ENCODE assay signal across 1 cellular context in the genomic region with DNA sequence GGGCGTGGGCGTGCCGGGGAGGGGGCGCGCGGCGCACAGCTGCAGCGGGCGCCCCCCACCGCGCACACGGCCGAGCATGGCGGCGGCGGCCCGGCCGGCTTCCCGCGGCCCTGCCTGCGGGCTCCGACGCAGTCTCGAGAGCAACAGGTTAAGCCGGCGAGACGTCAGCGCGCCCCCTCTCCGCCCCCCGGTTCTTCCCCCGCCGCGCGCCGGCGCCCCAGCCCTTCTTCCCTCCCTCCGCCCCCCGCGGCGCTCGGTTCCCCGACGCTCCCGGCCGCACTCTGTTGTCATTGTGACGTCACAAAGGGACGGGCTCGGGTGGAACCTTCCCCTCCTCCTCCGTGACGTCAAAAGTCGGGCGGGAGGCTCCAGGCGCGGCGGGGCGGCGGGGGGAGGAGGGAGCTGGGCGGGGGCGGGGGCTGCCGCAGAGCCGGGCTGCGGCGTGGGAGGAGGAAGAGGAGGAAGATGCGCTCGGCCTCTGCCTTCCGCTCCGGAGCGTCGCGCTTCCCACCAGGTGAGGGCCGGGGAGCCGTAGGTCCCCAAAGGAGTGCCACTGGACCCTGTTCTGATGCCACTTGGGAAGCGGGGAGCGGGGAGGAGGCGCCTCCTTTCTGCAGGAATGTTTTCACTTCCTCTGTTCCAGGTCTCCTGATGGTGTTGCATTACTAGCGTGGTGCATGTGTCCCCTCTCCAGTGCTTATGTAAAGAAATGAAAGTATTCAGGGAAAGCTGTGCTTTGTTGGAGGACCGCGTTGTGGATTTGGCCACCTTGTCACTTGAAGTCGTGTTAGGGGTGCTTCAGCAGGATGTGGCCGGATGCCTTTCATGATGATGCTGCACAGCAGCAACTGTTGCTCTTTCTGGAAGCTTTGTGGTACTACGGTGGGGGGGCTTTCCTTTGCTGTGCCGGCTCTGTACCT.
A peak's percentile ranks its signal among the peaks of the same experiment; 100 is the strongest.
TF ChIP-seq lines count a peak whose summit lies in the region.

No MANE protein-coding gene starts in this region.

TF ChIP-seq in HepG2, 621 proteins besides CTCF, POLR2A, EP300 and RAD21 (continued from another document and continues in another):
- no peak for TF ChIP-seq HNRNPH1 (optimal IDR thresholded peaks at IDR 0.05; ENCODE audit: low read depth, low read length)
- TF ChIP-seq ZNF570 (CRISPR knock-in tag; IDR thresholded peaks at IDR 0.05; ENCODE audit: borderline replicate concordance), result no peak
- no peak for TF ChIP-seq ZNF530 (CRISPR knock-in tag; IDR thresholded peaks at IDR 0.05; ENCODE audit: low read depth)
- TF ChIP-seq, protein P1, sequence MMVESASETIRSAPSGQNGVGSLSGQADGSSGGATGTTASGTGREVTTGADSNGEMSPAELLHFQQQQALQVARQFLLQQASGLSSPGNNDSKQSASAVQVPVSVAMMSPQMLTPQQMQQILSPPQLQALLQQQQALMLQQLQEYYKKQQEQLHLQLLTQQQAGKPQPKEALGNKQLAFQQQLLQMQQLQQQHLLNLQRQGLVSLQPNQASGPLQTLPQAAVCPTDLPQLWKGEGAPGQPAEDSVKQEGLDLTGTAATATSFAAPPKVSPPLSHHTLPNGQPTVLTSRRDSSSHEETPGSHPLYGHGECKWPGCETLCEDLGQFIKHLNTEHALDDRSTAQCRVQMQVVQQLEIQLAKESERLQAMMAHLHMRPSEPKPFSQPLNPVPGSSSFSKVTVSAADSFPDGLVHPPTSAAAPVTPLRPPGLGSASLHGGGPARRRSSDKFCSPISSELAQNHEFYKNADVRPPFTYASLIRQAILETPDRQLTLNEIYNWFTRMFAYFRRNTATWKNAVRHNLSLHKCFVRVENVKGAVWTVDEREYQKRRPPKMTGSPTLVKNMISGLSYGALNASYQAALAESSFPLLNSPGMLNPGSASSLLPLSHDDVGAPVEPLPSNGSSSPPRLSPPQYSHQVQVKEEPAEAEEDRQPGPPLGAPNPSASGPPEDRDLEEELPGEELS (CRISPR knock-in tag; IDR thresholded peaks at IDR 0.05), result no peak
- TF ChIP-seq, protein P2, sequence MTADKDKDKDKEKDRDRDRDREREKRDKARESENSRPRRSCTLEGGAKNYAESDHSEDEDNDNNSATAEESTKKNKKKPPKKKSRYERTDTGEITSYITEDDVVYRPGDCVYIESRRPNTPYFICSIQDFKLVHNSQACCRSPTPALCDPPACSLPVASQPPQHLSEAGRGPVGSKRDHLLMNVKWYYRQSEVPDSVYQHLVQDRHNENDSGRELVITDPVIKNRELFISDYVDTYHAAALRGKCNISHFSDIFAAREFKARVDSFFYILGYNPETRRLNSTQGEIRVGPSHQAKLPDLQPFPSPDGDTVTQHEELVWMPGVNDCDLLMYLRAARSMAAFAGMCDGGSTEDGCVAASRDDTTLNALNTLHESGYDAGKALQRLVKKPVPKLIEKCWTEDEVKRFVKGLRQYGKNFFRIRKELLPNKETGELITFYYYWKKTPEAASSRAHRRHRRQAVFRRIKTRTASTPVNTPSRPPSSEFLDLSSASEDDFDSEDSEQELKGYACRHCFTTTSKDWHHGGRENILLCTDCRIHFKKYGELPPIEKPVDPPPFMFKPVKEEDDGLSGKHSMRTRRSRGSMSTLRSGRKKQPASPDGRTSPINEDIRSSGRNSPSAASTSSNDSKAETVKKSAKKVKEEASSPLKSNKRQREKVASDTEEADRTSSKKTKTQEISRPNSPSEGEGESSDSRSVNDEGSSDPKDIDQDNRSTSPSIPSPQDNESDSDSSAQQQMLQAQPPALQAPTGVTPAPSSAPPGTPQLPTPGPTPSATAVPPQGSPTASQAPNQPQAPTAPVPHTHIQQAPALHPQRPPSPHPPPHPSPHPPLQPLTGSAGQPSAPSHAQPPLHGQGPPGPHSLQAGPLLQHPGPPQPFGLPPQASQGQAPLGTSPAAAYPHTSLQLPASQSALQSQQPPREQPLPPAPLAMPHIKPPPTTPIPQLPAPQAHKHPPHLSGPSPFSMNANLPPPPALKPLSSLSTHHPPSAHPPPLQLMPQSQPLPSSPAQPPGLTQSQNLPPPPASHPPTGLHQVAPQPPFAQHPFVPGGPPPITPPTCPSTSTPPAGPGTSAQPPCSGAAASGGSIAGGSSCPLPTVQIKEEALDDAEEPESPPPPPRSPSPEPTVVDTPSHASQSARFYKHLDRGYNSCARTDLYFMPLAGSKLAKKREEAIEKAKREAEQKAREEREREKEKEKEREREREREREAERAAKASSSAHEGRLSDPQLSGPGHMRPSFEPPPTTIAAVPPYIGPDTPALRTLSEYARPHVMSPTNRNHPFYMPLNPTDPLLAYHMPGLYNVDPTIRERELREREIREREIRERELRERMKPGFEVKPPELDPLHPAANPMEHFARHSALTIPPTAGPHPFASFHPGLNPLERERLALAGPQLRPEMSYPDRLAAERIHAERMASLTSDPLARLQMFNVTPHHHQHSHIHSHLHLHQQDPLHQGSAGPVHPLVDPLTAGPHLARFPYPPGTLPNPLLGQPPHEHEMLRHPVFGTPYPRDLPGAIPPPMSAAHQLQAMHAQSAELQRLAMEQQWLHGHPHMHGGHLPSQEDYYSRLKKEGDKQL (CRISPR knock-in tag; IDR thresholded peaks at IDR 0.05; ENCODE audit: low read depth), result no peak
- peak; percentile 56; the same call in 1 of the 2 replicates for TF ChIP-seq KDM1A (CRISPR knock-in tag; IDR thresholded peaks at IDR 0.05)
- TF ChIP-seq ZNF703 (CRISPR knock-in tag; IDR thresholded peaks at IDR 0.05; ENCODE audit: borderline replicate concordance), result no peak
- no peak for TF ChIP-seq ZNF569 (CRISPR knock-in tag; IDR thresholded peaks at IDR 0.05; ENCODE audit: borderline replicate concordance)
- TF ChIP-seq NKX3-1 (CRISPR knock-in tag; IDR thresholded peaks at IDR 0.05), result no peak
- TF ChIP-seq, protein P3, sequence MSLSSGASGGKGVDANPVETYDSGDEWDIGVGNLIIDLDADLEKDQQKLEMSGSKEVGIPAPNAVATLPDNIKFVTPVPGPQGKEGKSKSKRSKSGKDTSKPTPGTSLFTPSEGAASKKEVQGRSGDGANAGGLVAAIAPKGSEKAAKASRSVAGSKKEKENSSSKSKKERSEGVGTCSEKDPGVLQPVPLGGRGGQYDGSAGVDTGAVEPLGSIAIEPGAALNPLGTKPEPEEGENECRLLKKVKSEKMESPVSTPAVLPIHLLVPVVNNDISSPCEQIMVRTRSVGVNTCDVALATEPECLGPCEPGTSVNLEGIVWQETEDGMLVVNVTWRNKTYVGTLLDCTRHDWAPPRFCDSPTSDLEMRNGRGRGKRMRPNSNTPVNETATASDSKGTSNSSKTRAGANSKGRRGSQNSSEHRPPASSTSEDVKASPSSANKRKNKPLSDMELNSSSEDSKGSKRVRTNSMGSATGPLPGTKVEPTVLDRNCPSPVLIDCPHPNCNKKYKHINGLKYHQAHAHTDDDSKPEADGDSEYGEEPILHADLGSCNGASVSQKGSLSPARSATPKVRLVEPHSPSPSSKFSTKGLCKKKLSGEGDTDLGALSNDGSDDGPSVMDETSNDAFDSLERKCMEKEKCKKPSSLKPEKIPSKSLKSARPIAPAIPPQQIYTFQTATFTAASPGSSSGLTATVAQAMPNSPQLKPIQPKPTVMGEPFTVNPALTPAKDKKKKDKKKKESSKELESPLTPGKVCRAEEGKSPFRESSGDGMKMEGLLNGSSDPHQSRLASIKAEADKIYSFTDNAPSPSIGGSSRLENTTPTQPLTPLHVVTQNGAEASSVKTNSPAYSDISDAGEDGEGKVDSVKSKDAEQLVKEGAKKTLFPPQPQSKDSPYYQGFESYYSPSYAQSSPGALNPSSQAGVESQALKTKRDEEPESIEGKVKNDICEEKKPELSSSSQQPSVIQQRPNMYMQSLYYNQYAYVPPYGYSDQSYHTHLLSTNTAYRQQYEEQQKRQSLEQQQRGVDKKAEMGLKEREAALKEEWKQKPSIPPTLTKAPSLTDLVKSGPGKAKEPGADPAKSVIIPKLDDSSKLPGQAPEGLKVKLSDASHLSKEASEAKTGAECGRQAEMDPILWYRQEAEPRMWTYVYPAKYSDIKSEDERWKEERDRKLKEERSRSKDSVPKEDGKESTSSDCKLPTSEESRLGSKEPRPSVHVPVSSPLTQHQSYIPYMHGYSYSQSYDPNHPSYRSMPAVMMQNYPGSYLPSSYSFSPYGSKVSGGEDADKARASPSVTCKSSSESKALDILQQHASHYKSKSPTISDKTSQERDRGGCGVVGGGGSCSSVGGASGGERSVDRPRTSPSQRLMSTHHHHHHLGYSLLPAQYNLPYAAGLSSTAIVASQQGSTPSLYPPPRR (CRISPR knock-in tag; IDR thresholded peaks at IDR 0.05; ENCODE audit: borderline replicate concordance), result no peak
- TF ChIP-seq, protein P4, sequence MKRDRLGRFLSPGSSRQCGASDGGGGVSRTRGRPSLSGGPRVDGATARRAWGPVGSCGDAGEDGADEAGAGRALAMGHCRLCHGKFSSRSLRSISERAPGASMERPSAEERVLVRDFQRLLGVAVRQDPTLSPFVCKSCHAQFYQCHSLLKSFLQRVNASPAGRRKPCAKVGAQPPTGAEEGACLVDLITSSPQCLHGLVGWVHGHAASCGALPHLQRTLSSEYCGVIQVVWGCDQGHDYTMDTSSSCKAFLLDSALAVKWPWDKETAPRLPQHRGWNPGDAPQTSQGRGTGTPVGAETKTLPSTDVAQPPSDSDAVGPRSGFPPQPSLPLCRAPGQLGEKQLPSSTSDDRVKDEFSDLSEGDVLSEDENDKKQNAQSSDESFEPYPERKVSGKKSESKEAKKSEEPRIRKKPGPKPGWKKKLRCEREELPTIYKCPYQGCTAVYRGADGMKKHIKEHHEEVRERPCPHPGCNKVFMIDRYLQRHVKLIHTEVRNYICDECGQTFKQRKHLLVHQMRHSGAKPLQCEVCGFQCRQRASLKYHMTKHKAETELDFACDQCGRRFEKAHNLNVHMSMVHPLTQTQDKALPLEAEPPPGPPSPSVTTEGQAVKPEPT (CRISPR knock-in tag; IDR thresholded peaks at IDR 0.05; ENCODE audit: low read depth), result no peak
- TF ChIP-seq, protein P5, sequence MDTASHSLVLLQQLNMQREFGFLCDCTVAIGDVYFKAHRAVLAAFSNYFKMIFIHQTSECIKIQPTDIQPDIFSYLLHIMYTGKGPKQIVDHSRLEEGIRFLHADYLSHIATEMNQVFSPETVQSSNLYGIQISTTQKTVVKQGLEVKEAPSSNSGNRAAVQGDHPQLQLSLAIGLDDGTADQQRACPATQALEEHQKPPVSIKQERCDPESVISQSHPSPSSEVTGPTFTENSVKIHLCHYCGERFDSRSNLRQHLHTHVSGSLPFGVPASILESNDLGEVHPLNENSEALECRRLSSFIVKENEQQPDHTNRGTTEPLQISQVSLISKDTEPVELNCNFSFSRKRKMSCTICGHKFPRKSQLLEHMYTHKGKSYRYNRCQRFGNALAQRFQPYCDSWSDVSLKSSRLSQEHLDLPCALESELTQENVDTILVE (CRISPR knock-in tag; IDR thresholded peaks at IDR 0.05), result no peak; the same call in none of the 2 replicates
- TF ChIP-seq, protein P6, sequence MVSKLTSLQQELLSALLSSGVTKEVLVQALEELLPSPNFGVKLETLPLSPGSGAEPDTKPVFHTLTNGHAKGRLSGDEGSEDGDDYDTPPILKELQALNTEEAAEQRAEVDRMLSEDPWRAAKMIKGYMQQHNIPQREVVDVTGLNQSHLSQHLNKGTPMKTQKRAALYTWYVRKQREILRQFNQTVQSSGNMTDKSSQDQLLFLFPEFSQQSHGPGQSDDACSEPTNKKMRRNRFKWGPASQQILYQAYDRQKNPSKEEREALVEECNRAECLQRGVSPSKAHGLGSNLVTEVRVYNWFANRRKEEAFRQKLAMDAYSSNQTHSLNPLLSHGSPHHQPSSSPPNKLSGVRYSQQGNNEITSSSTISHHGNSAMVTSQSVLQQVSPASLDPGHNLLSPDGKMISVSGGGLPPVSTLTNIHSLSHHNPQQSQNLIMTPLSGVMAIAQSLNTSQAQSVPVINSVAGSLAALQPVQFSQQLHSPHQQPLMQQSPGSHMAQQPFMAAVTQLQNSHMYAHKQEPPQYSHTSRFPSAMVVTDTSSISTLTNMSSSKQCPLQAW (CRISPR knock-in tag; IDR thresholded peaks at IDR 0.05), result peak; percentile 39; the same call in 1 of the 2 replicates
- no peak for TF ChIP-seq MED1 (CRISPR knock-in tag; IDR thresholded peaks at IDR 0.05)
- TF ChIP-seq, protein P7, sequence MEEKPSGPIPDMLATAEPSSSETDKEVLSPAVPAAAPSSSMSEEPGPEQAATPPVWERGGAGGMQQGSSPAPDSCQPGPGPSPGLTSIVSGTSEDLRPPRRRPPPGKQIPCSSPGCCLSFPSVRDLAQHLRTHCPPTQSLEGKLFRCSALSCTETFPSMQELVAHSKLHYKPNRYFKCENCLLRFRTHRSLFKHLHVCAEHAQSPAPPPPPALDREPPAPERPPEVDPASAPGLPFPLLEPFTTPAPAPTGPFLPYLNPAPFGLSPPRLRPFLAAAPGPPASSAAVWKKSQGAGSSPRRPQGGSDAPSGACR (CRISPR knock-in tag; IDR thresholded peaks at IDR 0.05), result peak; percentile 36; the same call in 1 of the 2 replicates
- TF ChIP-seq ZKSCAN5 (CRISPR knock-in tag; IDR thresholded peaks at IDR 0.05), result no peak; the same call in 1 of the 2 replicates
- peak; percentile 99 for TF ChIP-seq ZBTB21 (CRISPR knock-in tag; IDR thresholded peaks at IDR 0.05)
- TF ChIP-seq, protein P8, sequence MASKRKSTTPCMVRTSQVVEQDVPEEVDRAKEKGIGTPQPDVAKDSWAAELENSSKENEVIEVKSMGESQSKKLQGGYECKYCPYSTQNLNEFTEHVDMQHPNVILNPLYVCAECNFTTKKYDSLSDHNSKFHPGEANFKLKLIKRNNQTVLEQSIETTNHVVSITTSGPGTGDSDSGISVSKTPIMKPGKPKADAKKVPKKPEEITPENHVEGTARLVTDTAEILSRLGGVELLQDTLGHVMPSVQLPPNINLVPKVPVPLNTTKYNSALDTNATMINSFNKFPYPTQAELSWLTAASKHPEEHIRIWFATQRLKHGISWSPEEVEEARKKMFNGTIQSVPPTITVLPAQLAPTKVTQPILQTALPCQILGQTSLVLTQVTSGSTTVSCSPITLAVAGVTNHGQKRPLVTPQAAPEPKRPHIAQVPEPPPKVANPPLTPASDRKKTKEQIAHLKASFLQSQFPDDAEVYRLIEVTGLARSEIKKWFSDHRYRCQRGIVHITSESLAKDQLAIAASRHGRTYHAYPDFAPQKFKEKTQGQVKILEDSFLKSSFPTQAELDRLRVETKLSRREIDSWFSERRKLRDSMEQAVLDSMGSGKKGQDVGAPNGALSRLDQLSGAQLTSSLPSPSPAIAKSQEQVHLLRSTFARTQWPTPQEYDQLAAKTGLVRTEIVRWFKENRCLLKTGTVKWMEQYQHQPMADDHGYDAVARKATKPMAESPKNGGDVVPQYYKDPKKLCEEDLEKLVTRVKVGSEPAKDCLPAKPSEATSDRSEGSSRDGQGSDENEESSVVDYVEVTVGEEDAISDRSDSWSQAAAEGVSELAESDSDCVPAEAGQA (IDR thresholded peaks at IDR 0.05; ENCODE audit: low read depth), result peak; percentile 99
- TF ChIP-seq, protein P8 (CRISPR knock-in tag; IDR thresholded peaks at IDR 0.05; ENCODE audit: borderline replicate concordance), result no peak
- TF ChIP-seq, protein P9, sequence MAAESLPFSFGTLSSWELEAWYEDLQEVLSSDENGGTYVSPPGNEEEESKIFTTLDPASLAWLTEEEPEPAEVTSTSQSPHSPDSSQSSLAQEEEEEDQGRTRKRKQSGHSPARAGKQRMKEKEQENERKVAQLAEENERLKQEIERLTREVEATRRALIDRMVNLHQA (CRISPR knock-in tag; IDR thresholded peaks at IDR 0.05), result no peak
